ENCODE assay signal across 9 cellular contexts in genomic region chr17:51640108-51640622, GRCh38.
DNase-seq lines count a peak whose midpoint lies in the region; ATAC-seq, FAIRE-seq and TF ChIP-seq lines count a peak whose summit lies in the region.
"Had no signal": no experiment of that assay in that cellular context is flagged by ENCODE, and none has a peak within 500 bp of the region (broad histone marks: within the 10 kb centered on the region; RNA-seq: fewer than 3 reads in every experiment).

No MANE protein-coding gene starts in this region.

- H3K4me3 ChIP-seq in keratinocyte (ENCODE audit: control insufficient read depth in 2 of 3, extremely low read depth in 1 of 3, insufficient read depth in 2 of 3, low read depth in 1 of 3, low read length in 3 of 3) = no peak overlapping the region
- no peak overlapping the region for H3K4me3 ChIP-seq in effector memory CD4-positive, alpha-beta T cell (ENCODE audit: insufficient read depth, low read depth, low read length, poor library complexity, severe bottlenecking)

- no peak for TF ChIP-seq CTCF in RWPE1 (conservative IDR thresholded peaks at IDR 0.05; ENCODE audit: low read depth)
- TF ChIP-seq CTCF in keratinocyte (optimal IDR thresholded peaks at IDR 0.05 in 1 of 3, IDR thresholded peaks at IDR 0.05 in 1 of 3, conservative IDR thresholded peaks at IDR 0.05 in 1 of 3; ENCODE audit: extremely low read depth in 1 of 3, insufficient read depth in 2 of 3, low read length in 3 of 3) = peak; percentile 32 to 58 (median 42)

- no peak for ATAC-seq in GM18511 (IDR thresholded peaks at IDR 0.05; ENCODE audit: unreplicated experiment)

- H3K79me2 ChIP-seq in keratinocyte (ENCODE audit: control insufficient read depth, insufficient read depth, low read length) = no peaks in the 10 kb centered on the region

- no peak overlapping the region for H3K9ac ChIP-seq in keratinocyte (ENCODE audit: control insufficient read depth, extremely low read depth, insufficient read depth, low read length)

- H3K9me3 ChIP-seq in keratinocyte (ENCODE audit: control insufficient read depth, low read depth, low read length) = no peaks in the 10 kb centered on the region
- no peaks in the 10 kb centered on the region for H3K9me3 ChIP-seq in effector memory CD4-positive, alpha-beta T cell (ENCODE audit: control insufficient read depth, low read length)

- H3K4me2 ChIP-seq in keratinocyte (ENCODE audit: control insufficient read depth, extremely low read depth, insufficient read depth, low read depth, low read length) = no peak overlapping the region

- no peak overlapping the region for H3K27ac ChIP-seq in RWPE1
- no peak overlapping the region for H3K27ac ChIP-seq in keratinocyte (ENCODE audit: control insufficient read depth, insufficient read depth, low read length)
- no peak overlapping the region for H3K27ac ChIP-seq in effector memory CD4-positive, alpha-beta T cell (ENCODE audit: insufficient read depth, low read length, poor library complexity, severe bottlenecking)

- POLR2A ChIA-PET in RWPE1 (lab: Yijun Ruan, JAX; ENCODE audit: low non-redundant PET) = no interaction called here

- no peaks in the 10 kb centered on the region for H3K36me3 ChIP-seq in keratinocyte (ENCODE audit: control insufficient read depth in 2 of 2, extremely low read depth in 1 of 2, insufficient read depth in 2 of 2, low read length in 2 of 2)
- H3K36me3 ChIP-seq in effector memory CD4-positive, alpha-beta T cell (ENCODE audit: control insufficient read depth, insufficient read depth, low read length) = no peaks in the 10 kb centered on the region

- DNase-seq in DMS53 (lab: John Stamatoyannopoulos, UW) (peak; percentile 95), H4 (ENCODE audit: low spot score) (peak; percentile 48), RWPE1 (ENCODE audit: low spot score) (peak; percentile 59), keratinocyte (ENCODE audit: low read depth, low spot score) (no peak), UCSD-AML1 (lab: John Stamatoyannopoulos, UW; ENCODE audit: unreplicated experiment) (no peak)
- no peak for DNase-seq in stimulated activated naive CD4-positive, alpha-beta T cell treated with Interleukin-2 at 50 U/mL for 16 hours (lab: John Stamatoyannopoulos, UW)
- DNase-seq in effector memory CD4-positive, alpha-beta T cell = no peak
- DNase-seq: activated gamma-delta T cell had no signal

- no peaks in the 10 kb centered on the region for H4K20me1 ChIP-seq in keratinocyte (ENCODE audit: control insufficient read depth, extremely low read depth, insufficient read depth, low read length)

- no peak overlapping the region for H2AFZ ChIP-seq in keratinocyte (ENCODE audit: control insufficient read depth, low read length)

- dilution Hi-C loops in keratinocyte (cut with MboI; ENCODE audit: extremely low pct_ligation_motif_present, low sequenced_read_pairs) = no loop called here

- H3K27me3 ChIP-seq in keratinocyte (ENCODE audit: control insufficient read depth, extremely low read depth, insufficient read depth, low read length) = no peaks in the 10 kb centered on the region
- no peaks in the 10 kb centered on the region for H3K27me3 ChIP-seq in effector memory CD4-positive, alpha-beta T cell (replicated peaks; ENCODE audit: control insufficient read depth, insufficient read depth, low read length, poor library complexity, severe bottlenecking)

- no peak for FAIRE-seq in keratinocyte (lab: Jason Lieb, UNC)

- CTCF ChIA-PET in RWPE1 (lab: Yijun Ruan, JAX) = interaction anchor here (0.9 kb wide), 1 partner anchor 235 kb away, joined by 3 read pairs; no protein-coding TSS in a partner anchor

- no peaks in the 10 kb centered on the region for H3K9me1 ChIP-seq in keratinocyte (ENCODE audit: control insufficient read depth, extremely low read depth, insufficient read depth, low read length)

- H3K4me1 ChIP-seq in keratinocyte (ENCODE audit: control insufficient read depth, extremely low read depth, insufficient read depth, low read length) = no peaks in the 10 kb centered on the region
- H3K4me1 ChIP-seq in effector memory CD4-positive, alpha-beta T cell (ENCODE audit: control insufficient read depth, insufficient read depth, low read length, poor library complexity, severe bottlenecking) = no peaks in the 10 kb centered on the region

Comparison
In these comparisons a context has a peak if more than half of its experiments do, and no peak if none do; other contexts are left out.
1. DNase-seq: peak in DMS53 (single experiment), H4 (single experiment) and RWPE1 (single experiment); none in keratinocyte (single experiment), stimulated activated naive CD4-positive, alpha-beta T cell treated with Interleukin-2 at 50 U/mL for 16 hours (single experiment), effector memory CD4-positive, alpha-beta T cell (0 of 3) and UCSD-AML1 (single experiment).